ENCODE assay signal across 40 cellular contexts in genomic region chr22:23082534-23083314, GRCh38. TPM values are rescaled to one million over a fixed set of nuclear protein-coding genes. Genes with fewer than 3 reads are reported as not detected.
"Had no signal": no experiment of that assay in that cellular context is flagged by ENCODE, and none has a peak within 500 bp of the region (broad histone marks: within the 10 kb centered on the region; RNA-seq: fewer than 3 reads in every experiment).

No MANE protein-coding gene starts in this region.

- H3K27ac Mint-ChIP-seq: activated CD4-positive, alpha-beta memory T cell treated with anti-CD3 and anti-CD28 coated beads for 36 hours; activated CD4-positive, alpha-beta T cell treated with anti-CD3 and anti-CD28 coated beads for 36 hours; activated CD4-positive, alpha-beta T cell treated with anti-CD3 and anti-CD28 coated beads, Interleukin-2, amount 10 ng/mL, durations not matched to agents 24 days and 14 days; activated CD8-positive, alpha-beta memory T cell treated with anti-CD3 and anti-CD28 coated beads, Interleukin-2, amount 10 ng/mL, durations not matched to agents 7 days and 5 days; activated CD8-positive, alpha-beta T cell treated with anti-CD3 and anti-CD28 coated beads, Interleukin-2, amount 10 ng/mL, durations not matched to agents 7 days and 5 days; activated naive CD4-positive, alpha-beta T cell treated with anti-CD3 and anti-CD28 coated beads, Interleukin-2, amount 10 ng/mL, durations not matched to agents 7 days and 5 days; activated naive CD4-positive, alpha-beta T cell treated with anti-CD3 and anti-CD28 coated beads, Interleukin-2, amount 50 U/mL, for 72 hours; activated naive CD8-positive, alpha-beta T cell treated with anti-CD3 and anti-CD28 coated beads, Interleukin-2, amount 10 ng/mL, durations not matched to agents 7 days and 5 days; activated T-helper 1 cell treated with anti-CD3 and anti-CD28 coated beads, Interleukin-12 subunit alpha, Interleukin-12 subunit beta, Interleukin-2, Interleukin-4 antibody, amounts not matched to agents 30 ng/mL and 10 ng/mL and 1 ng/mL, durations not matched to agents 14 hours and 24 hours and 36 hours; T-helper 17 cell; T-helper 2 cell treated with Interferon-gamma antibody and Interleukin-4, amounts not matched to agents 5 μg/mL and 100 μg/mL, for 36 hours had no signal

- H3K27ac ChIP-seq: ascending aorta, brain microvascular endothelial cell, epithelial cell of prostate, esophagus squamous epithelium, gastroesophageal sphincter, heart right ventricle, hepatocyte, WERI-Rb-1 had no signal

- FAIRE-seq: bronchial epithelial cell, endometrium, endothelial cell of umbilical vein had no signal

- H2AFZ ChIP-seq: hepatocyte had no signal

- H3K36me3 ChIP-seq: ascending aorta, brain microvascular endothelial cell, esophagus squamous epithelium, gastroesophageal sphincter, heart right ventricle, WERI-Rb-1 had no signal

- H3K27me3 Mint-ChIP-seq: activated CD4-positive, alpha-beta T cell treated with anti-CD3 and anti-CD28 coated beads for 36 hours; central memory CD8-positive, alpha-beta T cell had no signal

- H3K9me3 ChIP-seq: ascending aorta, esophagus squamous epithelium, gastroesophageal sphincter, heart right ventricle had no signal

- ATAC-seq: activated CD4-positive, alpha-beta T cell treated with anti-CD3 and anti-CD28 coated beads for 36 hours; activated CD8-positive, alpha-beta memory T cell treated with anti-CD3 and anti-CD28 coated beads, Interleukin-2, amount 10 ng/mL, durations not matched to agents 7 days and 5 days; activated CD8-positive, alpha-beta T cell treated with anti-CD3 and anti-CD28 coated beads, Interleukin-2, amount 10 ng/mL, durations not matched to agents 7 days and 5 days; activated naive CD4-positive, alpha-beta T cell treated with anti-CD3 and anti-CD28 coated beads, Interleukin-2, amount 50 U/mL, for 72 hours; effector memory CD8-positive, alpha-beta T cell; gastroesophageal sphincter; heart right ventricle; T-helper 17 cell had no signal

- H3K4me3 Mint-ChIP-seq: activated CD4-positive, alpha-beta memory T cell treated with anti-CD3 and anti-CD28 coated beads for 36 hours; activated CD4-positive, alpha-beta T cell treated with anti-CD3 and anti-CD28 coated beads for 36 hours; activated CD4-positive, alpha-beta T cell treated with anti-CD3 and anti-CD28 coated beads, Interleukin-2, amount 10 ng/mL, durations not matched to agents 24 days and 14 days; activated CD8-positive, alpha-beta memory T cell treated with anti-CD3 and anti-CD28 coated beads, Interleukin-2, amount 10 ng/mL, durations not matched to agents 7 days and 5 days; activated CD8-positive, alpha-beta T cell treated with anti-CD3 and anti-CD28 coated beads, Interleukin-2, amount 10 ng/mL, durations not matched to agents 7 days and 5 days; activated naive CD4-positive, alpha-beta T cell treated with anti-CD3 and anti-CD28 coated beads, Interleukin-2, amount 10 ng/mL, durations not matched to agents 7 days and 5 days; activated naive CD8-positive, alpha-beta T cell treated with anti-CD3 and anti-CD28 coated beads, Interleukin-2, amount 10 ng/mL, durations not matched to agents 7 days and 5 days; activated T-helper 1 cell treated with anti-CD3 and anti-CD28 coated beads, Interleukin-12 subunit alpha, Interleukin-12 subunit beta, Interleukin-2, Interleukin-4 antibody, amounts not matched to agents 30 ng/mL and 10 ng/mL and 1 ng/mL, durations not matched to agents 14 hours and 24 hours and 36 hours; central memory CD8-positive, alpha-beta T cell; effector memory CD8-positive, alpha-beta T cell; T-helper 17 cell; T-helper 2 cell treated with Interferon-gamma antibody and Interleukin-4, amounts not matched to agents 5 μg/mL and 100 μg/mL, for 36 hours had no signal

- H3K9me3 Mint-ChIP-seq: activated CD4-positive, alpha-beta memory T cell treated with anti-CD3 and anti-CD28 coated beads for 36 hours; activated CD4-positive, alpha-beta T cell treated with anti-CD3 and anti-CD28 coated beads, Interleukin-2, amount 10 ng/mL, durations not matched to agents 24 days and 14 days; activated naive CD4-positive, alpha-beta T cell treated with anti-CD3 and anti-CD28 coated beads, Interleukin-2, amount 10 ng/mL, durations not matched to agents 7 days and 5 days; activated naive CD4-positive, alpha-beta T cell treated with anti-CD3 and anti-CD28 coated beads, Interleukin-2, amount 50 U/mL, for 72 hours; activated naive CD8-positive, alpha-beta T cell treated with anti-CD3 and anti-CD28 coated beads, Interleukin-2, amount 10 ng/mL, durations not matched to agents 7 days and 5 days; activated T-helper 1 cell treated with anti-CD3 and anti-CD28 coated beads, Interleukin-12 subunit alpha, Interleukin-12 subunit beta, Interleukin-2, Interleukin-4 antibody, amounts not matched to agents 30 ng/mL and 10 ng/mL and 1 ng/mL, durations not matched to agents 14 hours and 24 hours and 36 hours; central memory CD8-positive, alpha-beta T cell; effector memory CD8-positive, alpha-beta T cell; T-helper 2 cell treated with Interferon-gamma antibody and Interleukin-4, amounts not matched to agents 5 μg/mL and 100 μg/mL, for 36 hours had no signal

- DNase-seq: activated CD4-positive, alpha-beta memory T cell treated with anti-CD3 and anti-CD28 coated beads for 36 hours; activated CD4-positive, alpha-beta T cell treated with anti-CD3 and anti-CD28 coated beads for 36 hours; activated CD4-positive, alpha-beta T cell treated with anti-CD3 and anti-CD28 coated beads, Interleukin-2, amount 10 ng/mL, durations not matched to agents 24 days and 14 days; activated CD4-positive, CD25-positive, alpha-beta regulatory T cell; activated CD4-positive, CD25-positive, alpha-beta regulatory T cell treated with anti-CD3 and anti-CD28 coated beads, Interleukin-2, amount 50 U/mL, for 72 hours; activated CD8-positive, alpha-beta memory T cell treated with anti-CD3 and anti-CD28 coated beads, Interleukin-2, amount 10 ng/mL, durations not matched to agents 7 days and 5 days; activated CD8-positive, alpha-beta memory T cell treated with anti-CD3 and anti-CD28 coated beads, Interleukin-2, amount 50 U/mL, for 4 hours; activated CD8-positive, alpha-beta T cell treated with anti-CD3 and anti-CD28 coated beads, Interleukin-2, amount 10 ng/mL, durations not matched to agents 7 days and 5 days; activated gamma-delta T cell; activated naive CD4-positive, alpha-beta T cell; activated naive CD4-positive, alpha-beta T cell treated with anti-CD3 and anti-CD28 coated beads, Interleukin-2, amount 10 ng/mL, durations not matched to agents 7 days and 5 days; activated naive CD8-positive, alpha-beta T cell treated with anti-CD3 and anti-CD28 coated beads, Interleukin-2, amount 10 ng/mL, durations not matched to agents 7 days and 5 days; activated T-cell treated with anti-CD3 and anti-CD28 coated beads, Interleukin-2, amount 50 U/mL, for 1 hour; activated T-cell treated with anti-CD3 and anti-CD28 coated beads, Interleukin-2, amount 50 U/mL, for 48 hours; brain microvascular endothelial cell; cortex of kidney; dermis blood vessel endothelial cell; effector CD4-positive, alpha-beta T cell; effector memory CD8-positive, alpha-beta T cell; esophagus squamous epithelium; foreskin melanocyte; heart right ventricle; T-helper 17 cell; T1000; WERI-Rb-1 had no signal

- H3K4me2 ChIP-seq: hepatocyte had no signal

- H3K4me1 ChIP-seq: ascending aorta had no signal

- H3K36me3 Mint-ChIP-seq: activated CD4-positive, alpha-beta memory T cell treated with anti-CD3 and anti-CD28 coated beads for 36 hours; activated CD8-positive, alpha-beta memory T cell treated with anti-CD3 and anti-CD28 coated beads, Interleukin-2, amount 10 ng/mL, durations not matched to agents 7 days and 5 days; activated naive CD4-positive, alpha-beta T cell treated with anti-CD3 and anti-CD28 coated beads, Interleukin-2, amount 10 ng/mL, durations not matched to agents 7 days and 5 days; activated naive CD4-positive, alpha-beta T cell treated with anti-CD3 and anti-CD28 coated beads, Interleukin-2, amount 50 U/mL, for 72 hours; activated naive CD8-positive, alpha-beta T cell treated with anti-CD3 and anti-CD28 coated beads, Interleukin-2, amount 10 ng/mL, durations not matched to agents 7 days and 5 days had no signal

- H3K79me2 ChIP-seq: hepatocyte had no signal

- H3K4me1 Mint-ChIP-seq: activated CD4-positive, alpha-beta T cell treated with anti-CD3 and anti-CD28 coated beads, Interleukin-2, amount 10 ng/mL, durations not matched to agents 24 days and 14 days; central memory CD8-positive, alpha-beta T cell had no signal

- H3K4me3 ChIP-seq: ascending aorta, esophagus squamous epithelium, gastroesophageal sphincter, heart right ventricle, hepatocyte had no signal

- H3K27me3 ChIP-seq: ascending aorta, esophagus squamous epithelium, gastroesophageal sphincter, heart right ventricle, hepatocyte had no signal

RNA-seq across cellular contexts. Expression of gene RSPH14, which starts 59.1 kb away (rescaled TPM):
- total RNA-seq: activated CD4-positive, alpha-beta T cell treated with anti-CD3 and anti-CD28 coated beads, Interleukin-2, amount 10 ng/mL, durations not matched to agents 24 days and 14 days; activated CD8-positive, alpha-beta memory T cell treated with anti-CD3 and anti-CD28 coated beads for 36 hours; activated CD8-positive, alpha-beta memory T cell treated with anti-CD3 and anti-CD28 coated beads, Interleukin-2, amount 10 ng/mL, durations not matched to agents 7 days and 5 days; activated T-helper 1 cell treated with anti-CD3 and anti-CD28 coated beads, Interleukin-12 subunit alpha, Interleukin-12 subunit beta, Interleukin-2, Interleukin-4 antibody, amounts not matched to agents 30 ng/mL and 10 ng/mL and 1 ng/mL, durations not matched to agents 14 hours and 24 hours and 36 hours; ascending aorta; bronchial epithelial cell; cardiac septum; endothelial cell of umbilical vein; esophagus squamous epithelium; glomerular endothelial cell; hepatocyte had no signal
- polyA plus RNA-seq: endothelial cell of umbilical vein, fibroblast of lung had no signal
